In the genomic region with DNA sequence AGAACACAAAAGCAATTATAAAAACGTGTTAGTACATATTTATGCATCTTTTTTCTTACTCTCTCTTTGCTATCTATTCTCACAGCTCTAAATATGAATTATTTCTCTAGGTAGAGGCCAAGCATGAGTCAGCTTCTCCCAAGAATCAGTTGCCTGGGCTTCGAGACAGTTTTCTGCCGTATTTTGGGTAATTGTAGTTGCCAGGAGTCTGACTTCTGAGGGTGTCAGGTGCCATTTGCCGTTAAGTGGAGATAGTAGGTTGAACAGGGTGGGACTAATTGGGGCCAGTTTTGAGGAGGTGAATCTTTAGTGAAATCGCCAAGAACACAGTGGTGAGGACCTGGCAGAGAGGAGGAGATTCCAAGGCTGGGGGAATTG, we compare ENCODE assay signal across 8 cellular contexts. TPM values are rescaled to one million over a fixed set of nuclear protein-coding genes. Genes with fewer than 3 reads are reported as not detected.
DNase-seq lines count a peak whose midpoint lies in the region; ATAC-seq and TF ChIP-seq lines count a peak whose summit lies in the region.

No MANE protein-coding gene starts in this region.

- H3K27ac ChIP-seq in PC-3 (ENCODE audit: low read length) (peak overlapping the region; percentile 60), endodermal cell (ENCODE audit: low read depth, low read length) (peak overlapping the region; percentile 93), parathyroid adenoma (peak overlapping the region; percentile 90)

- DNase-seq in NCI-H510A treated with DMSO at 0.1 percent for 48 hours (lab: John Stamatoyannopoulos, UW), result peak; percentile 36
- DNase-seq in NCI-H510A (lab: John Stamatoyannopoulos, UW), result no peak
- no peak for DNase-seq in PC-3
- no peak for DNase-seq in endodermal cell
- DNase-seq in ureter (ENCODE audit: low spot score), result no peak

- no peaks in the 10 kb centered on the region for H3K9me2 ChIP-seq in PC-3 (replicated peaks; ENCODE audit: low read length)

- ATAC-seq in PC-3, result no peak
- ATAC-seq in HG02588 (IDR thresholded peaks at IDR 0.05; ENCODE audit: unreplicated experiment), result no peak
- ATAC-seq in GM19463 (IDR thresholded peaks at IDR 0.05; ENCODE audit: unreplicated experiment), result no peak

- H3K79me2 ChIP-seq in PC-3 (ENCODE audit: low read length) (no peaks in the 10 kb centered on the region), parathyroid adenoma (no peaks in the 10 kb centered on the region)

- H3K4me3 Mint-ChIP-seq in endodermal cell, result peak overlapping the region; percentile 80

- H3K27me3 ChIP-seq in PC-3 (ENCODE audit: low read length) (no peaks in the 10 kb centered on the region), endodermal cell (ENCODE audit: control insufficient read depth, insufficient read depth, low read length, poor library complexity, severe bottlenecking) (no peaks in the 10 kb centered on the region), parathyroid adenoma (ENCODE audit: control insufficient read depth, insufficient read depth, low read length) (no peaks in the 10 kb centered on the region)

- CTCF ChIA-PET in PC-3 (lab: Charles Lee), result interaction anchor here (0.5 to 1.1 kb wide), 2 partner anchors 22 to 177 kb away, joined by 3 to 6 read pairs; no protein-coding TSS in a partner anchor

- no peaks in the 10 kb centered on the region for H3F3A ChIP-seq in PC-3 (ENCODE audit: low read length, unreplicated experiment)

- peaks cover 5% of the 10 kb centered on the region for H3K27me3 Mint-ChIP-seq in endodermal cell (ENCODE audit: insufficient read depth)

- no peaks in the 10 kb centered on the region for H3K9me3 ChIP-seq in PC-3 (ENCODE audit: low read length)
- no peaks in the 10 kb centered on the region for H3K9me3 ChIP-seq in endodermal cell (ENCODE audit: control insufficient read depth, low read length)
- no peaks in the 10 kb centered on the region for H3K9me3 ChIP-seq in parathyroid adenoma (ENCODE audit: control insufficient read depth, low read length)

- H3K4me3 ChIP-seq in PC-3 (ENCODE audit: low read length) (peak overlapping the region; percentile 71), endodermal cell (ENCODE audit: low read length) (peak overlapping the region; percentile 84), parathyroid adenoma (ENCODE audit: low read depth, low read length) (peak overlapping the region; percentile 78)

- no peaks in the 10 kb centered on the region for H3K36me3 Mint-ChIP-seq in endodermal cell (ENCODE audit: low read depth)

- H2AFZ ChIP-seq in PC-3 (ENCODE audit: low read length) (peak overlapping the region; percentile 88), parathyroid adenoma (peak overlapping the region; percentile 95)

- peaks cover 16% of the 10 kb centered on the region for H3K4me1 Mint-ChIP-seq in endodermal cell

- TSS peak; percentile 38 for BruUV-seq in PC-3 (replicated peaks; lab: Mats Ljungman, UMichigan)

- H3K4me2 ChIP-seq in PC-3 (ENCODE audit: low read length) (peak overlapping the region; percentile 83), parathyroid adenoma (ENCODE audit: low read length) (peak overlapping the region; percentile 96)

- whole genome bisulfite sequencing in endodermal cell (ENCODE audit: insufficient coverage in 1 of 2, insufficient read length in 1 of 2), 2 experiments, result 58 to 62% methylated on average over 2 to 5 of the region's 5 CpGs

- no peaks in the 10 kb centered on the region for H4K20me1 ChIP-seq in PC-3 (ENCODE audit: low read length)

- H3K9me3 Mint-ChIP-seq in endodermal cell, result no peaks in the 10 kb centered on the region

- POLR2A ChIA-PET in PC-3 (lab: Charles Lee; ENCODE audit: unreplicated experiment), result interaction anchor here (0.6 to 0.7 kb wide), 2 partner anchors 14 to 20 kb away, joined by 3 to 15 read pairs; no protein-coding TSS in a partner anchor

- TF ChIP-seq CTCF in PC-3 (conservative IDR thresholded peaks at IDR 0.05; ENCODE audit: low read depth, low read length), result no peak
- no peak for TF ChIP-seq CTCF in endodermal cell (conservative IDR thresholded peaks at IDR 0.05)
- TF ChIP-seq CTCF in parathyroid adenoma (IDR thresholded peaks at IDR 0.05), result no peak

- H3K27ac Mint-ChIP-seq in endodermal cell, result peak overlapping the region; percentile 97

- H3K36me3 ChIP-seq in PC-3 (ENCODE audit: low read depth, low read length), result no peaks in the 10 kb centered on the region
- H3K36me3 ChIP-seq in endodermal cell (ENCODE audit: control insufficient read depth, insufficient read depth, low read length), result no peaks in the 10 kb centered on the region
- no peaks in the 10 kb centered on the region for H3K36me3 ChIP-seq in parathyroid adenoma (ENCODE audit: control insufficient read depth, insufficient read depth, low read length)

- H3K9ac ChIP-seq in PC-3 (ENCODE audit: low read length) (peak overlapping the region; percentile 87), endodermal cell (ENCODE audit: extremely low read depth, low read length, poor library complexity, severe bottlenecking) (peak overlapping the region; percentile 77), parathyroid adenoma (no peak overlapping the region)

- intact Hi-C loops in PC-3 (cut with micrococcal nuclease), result no loop called here

- peaks cover 28% of the 10 kb centered on the region for H3K4me1 ChIP-seq in PC-3 (ENCODE audit: insufficient read depth, low read length)
- no peaks in the 10 kb centered on the region for H3K4me1 ChIP-seq in endodermal cell (ENCODE audit: control insufficient read depth, insufficient read depth, low read length)
- peaks cover 4% of the 10 kb centered on the region for H3K4me1 ChIP-seq in parathyroid adenoma

RNA-seq across cellular contexts. Expression of gene NRROS, which starts 7.8 kb away (rescaled TPM):
- 0.07 and 0.29 TPM in 2 replicates for total RNA-seq in PC-3 (2014; rRNA removed)
- 1 to 10 TPM; 2.1 to 3.2 TPM for total RNA-seq in endodermal cell
- 0.57 TPM for polyA plus RNA-seq in endodermal cell (2013, experiment 1 of 2)
- polyA plus RNA-seq in endodermal cell (2013, experiment 2 of 2), result 0.33 TPM
- 4.2 TPM for total RNA-seq in ureter
